1 cellular context compared by ENCODE assay signal in the genomic region with DNA sequence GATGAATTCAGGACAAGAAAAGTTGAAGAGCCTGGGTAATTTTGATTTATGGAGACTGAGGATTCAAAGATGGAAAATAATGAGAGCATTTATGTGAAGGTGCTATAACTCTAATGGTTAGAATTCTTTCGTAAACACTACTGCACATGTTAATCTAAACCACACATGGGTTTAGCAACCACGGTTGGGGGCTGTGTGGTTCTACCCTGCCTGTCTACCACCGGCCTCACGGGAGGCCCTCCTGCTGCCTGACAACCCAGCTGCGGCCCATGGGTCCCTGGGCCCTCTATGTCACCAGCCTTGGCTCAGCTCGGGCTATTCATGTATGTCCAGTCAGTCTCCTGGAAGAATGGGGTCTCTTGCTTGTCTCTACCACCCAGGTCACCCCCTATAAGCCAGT.
TF ChIP-seq lines count a peak whose summit lies in the region.

No MANE protein-coding gene starts in this region.

TF ChIP-seq in GM23338, 12 proteins besides CTCF, POLR2A, EP300 and RAD21 (continued from another document):
- TF ChIP-seq ZNF462 (CRISPR knock-in tag; IDR thresholded peaks at IDR 0.05) (no peak), ZNF331 (CRISPR knock-in tag; IDR thresholded peaks at IDR 0.05; ENCODE audit: low read depth) (no peak)
